Comparison of ENCODE assay signal across 27 cellular contexts in genomic region chrX:50567636-50568035, GRCh38.
"Had no signal": no experiment of that assay in that cellular context is flagged by ENCODE, and none has a peak within 500 bp of the region (broad histone marks: within the 10 kb centered on the region; RNA-seq: fewer than 3 reads in every experiment).

No MANE protein-coding gene starts in this region.

- H3K27me3 ChIP-seq: esophagus muscularis mucosa, esophagus squamous epithelium, foreskin keratinocyte, gastrocnemius medialis, gastroesophageal sphincter, hepatocyte had no signal

- H2AFZ ChIP-seq: hepatocyte had no signal

- H3K27me3 Mint-ChIP-seq: effector memory CD8-positive, alpha-beta T cell had no signal

- FAIRE-seq: endothelial cell of umbilical vein had no signal

- DNase-seq: colonic mucosa; cortex of kidney; dermis blood vessel endothelial cell; dorsolateral prefrontal cortex; effector CD8-positive, alpha-beta T cell; effector memory CD4-positive, alpha-beta T cell; effector memory CD8-positive, alpha-beta T cell; endodermal cell; erythroblast; esophagus squamous epithelium; foreskin fibroblast; foreskin keratinocyte; foreskin melanocyte; gastrocnemius medialis; glutamatergic neuron; head of caudate nucleus; heart left ventricle; heart right ventricle; hippocampal formation had no signal

- H3K4me2 ChIP-seq: hepatocyte had no signal

- H3K4me3 Mint-ChIP-seq: dendritic cell treated with granulocyte-macrophage colony-stimulating factor and Interleukin-4, amounts not matched to agents 40 ng/mL and 50 ng/mL, for 4 days; effector memory CD8-positive, alpha-beta T cell; endodermal cell had no signal

- H3K27ac ChIP-seq: colonic mucosa, coronary artery, dorsolateral prefrontal cortex, epithelial cell of prostate, esophagus muscularis mucosa, esophagus squamous epithelium, foreskin keratinocyte, gastrocnemius medialis, gastroesophageal sphincter, heart left ventricle, heart right ventricle, hepatocyte had no signal

- H3K9me3 Mint-ChIP-seq: effector memory CD8-positive, alpha-beta T cell had no signal

- H3K9me3 ChIP-seq: colonic mucosa, esophagus muscularis mucosa, esophagus squamous epithelium, gastrocnemius medialis, gastroesophageal sphincter had no signal

- H3K36me3 ChIP-seq: colonic mucosa, esophagus muscularis mucosa, esophagus squamous epithelium, gastrocnemius medialis, gastroesophageal sphincter, heart left ventricle, heart right ventricle had no signal

- ATAC-seq: effector memory CD8-positive, alpha-beta T cell; esophagus mucosa; foreskin keratinocyte; gastrocnemius medialis; gastroesophageal sphincter; heart left ventricle; heart right ventricle had no signal

- H3K79me2 ChIP-seq: hepatocyte had no signal

- H3K27ac Mint-ChIP-seq: dendritic cell treated with granulocyte-macrophage colony-stimulating factor and Interleukin-4, amounts not matched to agents 40 ng/mL and 50 ng/mL, for 4 days; effector memory CD8-positive, alpha-beta T cell; endodermal cell had no signal

- H3K4me3 ChIP-seq: colonic mucosa, coronary artery, dorsolateral prefrontal cortex, esophagus muscularis mucosa, esophagus squamous epithelium, gastrocnemius medialis, gastroesophageal sphincter, heart left ventricle, heart right ventricle, hepatocyte had no signal

- H3K4me1 ChIP-seq: colonic mucosa, esophagus muscularis mucosa, esophagus squamous epithelium, foreskin keratinocyte, gastrocnemius medialis, gastroesophageal sphincter, heart left ventricle, heart right ventricle had no signal
